In the genomic region with DNA sequence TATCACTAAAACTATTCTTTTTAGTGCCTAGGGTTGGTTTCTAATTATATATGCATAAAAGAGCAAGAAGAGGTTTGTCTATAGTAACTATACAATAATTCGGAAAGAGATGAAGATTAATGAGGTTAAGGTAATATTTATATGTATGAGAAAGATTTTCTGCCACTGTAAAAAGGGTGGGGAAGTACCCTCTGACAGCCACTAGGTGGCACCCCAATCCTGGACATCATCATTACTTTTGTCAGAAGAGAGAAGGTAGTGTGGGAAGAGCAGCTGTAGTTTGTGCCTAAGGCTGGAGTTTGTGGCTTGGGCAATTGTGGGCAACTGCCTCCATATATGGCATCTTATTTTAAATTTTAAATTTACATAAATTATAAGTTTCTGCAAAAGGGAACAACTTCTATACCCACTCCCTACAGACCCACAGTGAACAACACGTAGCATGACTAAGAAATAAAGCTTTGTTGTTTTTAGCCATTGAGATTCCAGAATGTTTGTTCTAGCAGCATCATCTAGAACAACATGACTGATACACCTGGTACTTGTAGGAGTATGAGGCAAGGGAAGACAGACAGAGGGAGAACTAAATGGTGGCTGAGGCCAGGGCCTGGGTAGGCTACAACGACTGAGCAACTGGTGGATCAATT, we compare ENCODE assay signal across 8 cellular contexts. TPM values are rescaled to one million over a fixed set of nuclear protein-coding genes. Genes with fewer than 3 reads are reported as not detected.
DNase-seq lines count a peak whose midpoint lies in the region; ATAC-seq and TF ChIP-seq lines count a peak whose summit lies in the region.

No MANE protein-coding gene starts in this region.

- peak overlapping the region in 1 of 59 donors; percentile 15 for H3K4me3 ChIP-seq in dorsolateral prefrontal cortex

- intact Hi-C loops in dorsolateral prefrontal cortex (cut with DNase I), result loop anchor here (1.0 to 10.0 kb wide), 4 partner anchors 57 to 369 kb away; a partner anchor contains a TSS

- TF ChIP-seq CTCF in dorsolateral prefrontal cortex (IDR thresholded peaks at IDR 0.05 in 54 of 56, conservative IDR thresholded peaks at IDR 0.05 in 2 of 56; ENCODE audit: low read depth in 1 of 56, partially characterized antibody in 56 of 56), result peak; percentile 91 to 100 (median 98)

- peak; percentile 84 for DNase-seq in AG20443 (ENCODE audit: low spot score)
- DNase-seq in NCI-H69 (lab: John Stamatoyannopoulos, UW), result peak; percentile 72
- peak; percentile 58 to 60 for DNase-seq in activated CD4-positive, alpha-beta T cell treated with anti-CD3 and anti-CD28 coated beads, Interleukin-2, amount 50 U/mL, for 4 hours
- peak in 9 of 10 donors; percentile 27 to 71 (median 58) for DNase-seq in dorsolateral prefrontal cortex
- peak; percentile 89 for DNase-seq in medulla oblongata (ENCODE audit: extremely low spot score)
- peak; percentile 41 to 45 for DNase-seq in stimulated activated CD8-positive, alpha-beta memory T cell treated with anti-CD3 and anti-CD28 coated beads, Interleukin-2, amount 100 ng/mL, for 1 hour (ENCODE audit: low read depth in 2 of 2)

- H3K27me3 ChIP-seq in dorsolateral prefrontal cortex, result no peaks in the 10 kb centered on the region

- ATAC-seq in GM18873 (IDR thresholded peaks at IDR 0.05; ENCODE audit: low FRiP score, unreplicated experiment) (peak; percentile 74), HG03378 (IDR thresholded peaks at IDR 0.05; ENCODE audit: unreplicated experiment) (peak; percentile 81)

- no peak overlapping the region for H3K27ac ChIP-seq in dorsolateral prefrontal cortex

RNA-seq across cellular contexts. Expression of a gene that starts 34.4 kb away (rescaled TPM):
- total RNA-seq in dorsolateral prefrontal cortex, result 1 to 10 TPM in 12 of 120 experiments, under 1 TPM in 93, not detected in 15; 0.12 to 2.7 (median 0.52) TPM

RNA-seq across cellular contexts. Expression of a gene that starts 57.1 kb away (rescaled TPM):
- 100 to 1,000 TPM in 5 of 120 experiments, 10 to 100 TPM in 115; 43.8 to 111 (median 81.7) TPM for total RNA-seq in dorsolateral prefrontal cortex
